Comparison of ENCODE assay signal across 8 cellular contexts in the genomic region with DNA sequence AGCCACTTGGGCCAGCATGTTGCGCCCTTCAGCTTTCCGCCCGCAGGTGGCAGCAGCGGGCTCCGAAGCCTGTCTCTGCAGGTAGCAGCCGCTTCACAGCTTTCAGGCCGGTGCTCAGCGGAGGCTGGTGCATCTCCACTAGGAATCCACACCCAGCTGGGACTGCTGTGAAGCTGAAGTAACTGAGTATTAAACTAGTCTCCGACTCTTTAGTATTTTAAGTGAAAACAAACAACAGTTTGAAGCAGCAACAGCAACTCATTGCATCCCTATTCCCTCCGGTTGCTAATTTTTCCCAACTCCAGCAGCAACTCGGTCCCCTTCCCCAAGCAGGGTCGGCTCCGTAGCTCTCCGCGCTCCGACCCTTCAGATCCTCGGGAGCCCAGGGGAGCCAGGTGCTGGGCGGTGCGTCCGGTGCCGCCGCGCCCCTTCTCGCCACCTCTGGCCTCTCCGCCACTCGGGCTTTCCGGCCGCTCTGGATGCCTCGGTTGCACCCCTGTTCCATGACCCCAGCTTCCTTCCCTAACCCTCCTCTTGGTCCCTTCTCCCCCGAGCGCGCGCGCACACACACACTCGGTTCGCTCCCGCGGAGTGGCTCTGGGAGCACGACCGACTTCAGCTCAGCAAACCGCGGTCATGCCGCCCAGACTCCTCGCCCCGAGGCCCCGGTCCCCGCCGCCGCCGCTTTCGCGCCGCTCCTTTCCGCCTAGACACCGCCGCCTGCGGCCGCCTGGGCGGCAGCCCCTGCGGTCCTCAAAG. TPM values are rescaled to one million over a fixed set of nuclear protein-coding genes. Genes with fewer than 3 reads are reported as not detected.
DNase-seq lines count a peak whose midpoint lies in the region; ATAC-seq and TF ChIP-seq lines count a peak whose summit lies in the region.

No MANE protein-coding gene starts in this region.

- H3K36me3 Mint-ChIP-seq in activated CD4-positive, alpha-beta T cell treated with anti-CD3 and anti-CD28 coated beads, Interleukin-2, amount 10 ng/mL, durations not matched to agents 24 days and 14 days (ENCODE audit: low read depth), result no peaks in the 10 kb centered on the region

- H3K4me1 ChIP-seq in left lung, result peaks cover 7 to 10% of the 10 kb centered on the region in 2 donors

- peaks cover 33 to 63% of the 10 kb centered on the region in 2 donors for H3K27me3 ChIP-seq in left lung

- no peaks in the 10 kb centered on the region for H3K36me3 ChIP-seq in left lung

- intact Hi-C loops in activated CD4-positive, alpha-beta T cell treated with anti-CD3 and anti-CD28 coated beads, Interleukin-2, amount 10 ng/mL, durations not matched to agents 24 days and 14 days (cut with micrococcal nuclease), result loop anchor here (10.0 kb wide), 1 partner anchor 1052 kb away; no protein-coding TSS in a partner anchor
- intact Hi-C loops in left lung (cut with DNase I), result no loop called here

- H3K4me1 Mint-ChIP-seq in activated CD4-positive, alpha-beta T cell treated with anti-CD3 and anti-CD28 coated beads, Interleukin-2, amount 10 ng/mL, durations not matched to agents 24 days and 14 days, result peaks cover 5% of the 10 kb centered on the region

- H3K27ac ChIP-seq in left lung, result no peak overlapping the region

- TF ChIP-seq CTCF in left lung (IDR thresholded peaks at IDR 0.05), result peak; percentile 81 to 89

- H3K4me3 ChIP-seq in left lung, result peak overlapping the region; percentile 31 to 48

- no peak overlapping the region for H3K27ac Mint-ChIP-seq in activated CD4-positive, alpha-beta T cell treated with anti-CD3 and anti-CD28 coated beads, Interleukin-2, amount 10 ng/mL, durations not matched to agents 24 days and 14 days

- H3K4me3 Mint-ChIP-seq in activated CD4-positive, alpha-beta T cell treated with anti-CD3 and anti-CD28 coated beads, Interleukin-2, amount 10 ng/mL, durations not matched to agents 24 days and 14 days, result peak overlapping the region; percentile 72

- H3K9me3 ChIP-seq in left lung, result no peaks in the 10 kb centered on the region

- DNase-seq in Ammon's horn (ENCODE audit: low spot score), result peak; percentile 92
- DNase-seq in NCI-H226, result peak; percentile 74
- DNase-seq in activated CD4-positive, alpha-beta T cell treated with anti-CD3 and anti-CD28 coated beads, Interleukin-2, amount 10 ng/mL, durations not matched to agents 24 days and 14 days, result peak; percentile 91
- peak; percentile 80 for DNase-seq in dermis blood vessel endothelial cell
- peak; percentile 77 to 94 for DNase-seq in left lung
- peak; percentile 64 for DNase-seq in stimulated activated CD4-positive, alpha-beta T cell treated with anti-CD3 and anti-CD28 coated beads, Interleukin-1b, Interleukin-23, amount 100 ng/mL, for 48 hours

- peaks cover 38% of the 10 kb centered on the region for H3K27me3 Mint-ChIP-seq in activated CD4-positive, alpha-beta T cell treated with anti-CD3 and anti-CD28 coated beads, Interleukin-2, amount 10 ng/mL, durations not matched to agents 24 days and 14 days

- no peaks in the 10 kb centered on the region for H3K9me3 Mint-ChIP-seq in activated CD4-positive, alpha-beta T cell treated with anti-CD3 and anti-CD28 coated beads, Interleukin-2, amount 10 ng/mL, durations not matched to agents 24 days and 14 days

- peak; percentile 98 for ATAC-seq in GM19035 (IDR thresholded peaks at IDR 0.05; ENCODE audit: unreplicated experiment)
- ATAC-seq in HG03342 (IDR thresholded peaks at IDR 0.05; ENCODE audit: unreplicated experiment), result peak; percentile 98
- ATAC-seq in left lung, result peak; percentile 100

RNA-seq across cellular contexts. Expression of a gene that starts 0.8 kb away (rescaled TPM):
- total RNA-seq in activated CD4-positive, alpha-beta T cell treated with anti-CD3 and anti-CD28 coated beads, Interleukin-2, amount 10 ng/mL, durations not matched to agents 24 days and 14 days, result not detected in 2 replicates
- total RNA-seq in dermis blood vessel endothelial cell, result not detected in 2 replicates
- not detected for total RNA-seq in left lung
